Comparison of ENCODE assay signal across 21 cellular contexts in the genomic region with DNA sequence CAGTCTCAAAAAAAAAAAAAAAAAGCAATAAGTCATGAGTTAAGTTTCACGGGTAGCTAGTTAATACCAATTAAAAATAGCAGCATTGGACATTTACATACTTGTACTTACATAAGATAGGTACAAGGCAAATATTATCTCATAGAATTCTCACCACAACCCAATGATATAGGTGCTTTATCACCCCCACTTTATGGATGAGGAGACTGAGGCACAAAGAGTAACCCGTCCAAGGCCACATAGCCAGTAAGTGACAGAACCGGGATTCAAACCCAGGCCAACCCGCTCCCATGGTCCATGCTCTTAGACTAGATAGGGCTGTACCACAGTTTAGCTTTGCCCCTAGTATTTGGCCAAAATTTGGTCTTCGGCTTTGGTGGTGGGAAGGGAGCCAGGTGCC.
DNase-seq lines count a peak whose midpoint lies in the region; ATAC-seq, FAIRE-seq and TF ChIP-seq lines count a peak whose summit lies in the region.
"Had no signal": no experiment of that assay in that cellular context is flagged by ENCODE, and none has a peak within 500 bp of the region (broad histone marks: within the 10 kb centered on the region; RNA-seq: fewer than 3 reads in every experiment).

No MANE protein-coding gene starts in this region.

- peaks cover 49% of the 10 kb centered on the region for H3F3A ChIP-seq in PC-9 (ENCODE audit: insufficient read depth, low read depth)

- no TSS peak for BruUV-seq in HCT116 (replicated peaks; lab: Mats Ljungman, UMichigan)
- no TSS peak for BruUV-seq in PC-9 (replicated peaks; lab: Mats Ljungman, UMichigan)

- H3K4me1 ChIP-seq in HCT116 (ENCODE audit: control insufficient read depth in 1 of 2, insufficient read depth in 2 of 2, low read length in 2 of 2), result peaks cover 68 to 84% of the 10 kb centered on the region in 2 experiments
- H3K4me1 ChIP-seq in PC-9 (replicated peaks; ENCODE audit: insufficient read depth), result peaks cover 50% of the 10 kb centered on the region
- peaks cover 2 to 3% of the 10 kb centered on the region in 2 donors for H3K4me1 ChIP-seq in kidney (ENCODE audit: control insufficient read depth in 1 of 2, insufficient read depth in 1 of 2, low read depth in 1 of 2, low read length in 2 of 2)
- peaks cover 10% of the 10 kb centered on the region for H3K4me1 ChIP-seq in osteoblast (ENCODE audit: insufficient read depth, low read length)
- H3K4me1 ChIP-seq: BE2C, HAP-1 had no signal

- intact Hi-C loops in HCT116 (cut with micrococcal nuclease) (no loop called here), PC-9 (cut with micrococcal nuclease; ENCODE audit: unreplicated experiment) (no loop called here), kidney (cut with DNase I) (no loop called here)

- POLR2A ChIA-PET in HCT116 (lab: Charles Lee) (interaction anchor here (0.9 to 1.9 kb wide), 9 partner anchors 9 to 162 kb away, joined by 3 to 7 read pairs (median 4); no protein-coding TSS in a partner anchor), PC-9 (lab: Charles Lee; ENCODE audit: unreplicated experiment) (no interaction called here)

- H3K36me3 ChIP-seq in HCT116 (ENCODE audit: control insufficient read depth in 1 of 2, insufficient read depth in 2 of 2, low read length in 2 of 2) (no peaks in the 10 kb centered on the region), PC-9 (ENCODE audit: low read depth) (no peaks in the 10 kb centered on the region), kidney (ENCODE audit: control insufficient read depth in 1 of 2, insufficient read depth in 2 of 2, low read length in 2 of 2) (no peaks in the 10 kb centered on the region), osteoblast (ENCODE audit: insufficient read depth, low read length) (no peaks in the 10 kb centered on the region)
- H3K36me3 ChIP-seq: BE2C, HAP-1 had no signal

- H4K20me1 ChIP-seq in HCT116 (ENCODE audit: insufficient read depth) (no peaks in the 10 kb centered on the region), PC-9 (ENCODE audit: insufficient read depth) (no peaks in the 10 kb centered on the region), osteoblast (ENCODE audit: insufficient read depth, low read length) (no peaks in the 10 kb centered on the region)

- H3K9ac ChIP-seq in HCT116 (ENCODE audit: low read length), result no peak overlapping the region
- H3K9ac ChIP-seq in kidney (ENCODE audit: low read length in 2 of 2), result no peak overlapping the region
- H3K9ac ChIP-seq: GM23248 had no signal

- RAD21 ChIA-PET in HCT116 (lab: Charles Lee; ENCODE audit: low non-redundant PET in 1 of 2, low total read pairs in 2 of 2, uncharacterized antibody in 2 of 2, unreplicated experiment in 2 of 2), result interaction anchor here in 1 of 2 experiments (0.7 kb wide), 1 partner anchor 19 kb away, joined by 3 read pairs; no protein-coding TSS in a partner anchor

- H3K9me3 ChIP-seq in HCT116 (ENCODE audit: control insufficient read depth in 1 of 2, insufficient read depth in 1 of 2, low read depth in 1 of 2, low read length in 2 of 2), result no peaks in the 10 kb centered on the region
- no peaks in the 10 kb centered on the region for H3K9me3 ChIP-seq in PC-9 (ENCODE audit: insufficient read depth, low read depth)
- H3K9me3 ChIP-seq in kidney (ENCODE audit: control insufficient read depth in 1 of 2, low read length in 2 of 2), result no peaks in the 10 kb centered on the region
- no peaks in the 10 kb centered on the region for H3K9me3 ChIP-seq in osteoblast (ENCODE audit: low read depth, low read length)
- H3K9me3 ChIP-seq: BE2C, HAP-1 had no signal

- DNase-seq in HCT116 (ENCODE audit: low read depth, low spot score) (no peak), PC-9 (no peak), kidney (peak; percentile 5), osteoblast (ENCODE audit: insufficient read length, low spot score, missing footprints) (peak; percentile 66), NCI-H128 (lab: John Stamatoyannopoulos, UW; ENCODE audit: unreplicated experiment) (no peak), DMS53 (lab: John Stamatoyannopoulos, UW) (no peak), KG1 (lab: John Stamatoyannopoulos, UW) (no peak)
- DNase-seq in stimulated activated CD4-positive, alpha-beta T cell treated with anti-CD3 and anti-CD28 coated beads, Interleukin-2, amount 100 ng/mL, for 48 hours, result no peak
- DNase-seq: ACHN; BE2C; C1 segment of cervical spinal cord; CD4-positive, CD25-positive, alpha-beta regulatory T cell; CD8-positive, alpha-beta memory T cell; COR-L47; DMS79; GDM1; GM23248 had no signal

- no peak for ATAC-seq in HCT116

- no peak for TF ChIP-seq CTCF in HCT116 (IDR thresholded peaks at IDR 0.05 in 2 of 3, conservative IDR thresholded peaks at IDR 0.05 in 1 of 3; ENCODE audit: borderline replicate concordance in 1 of 3, insufficient read depth in 1 of 3, low read depth in 2 of 3, low read length in 2 of 3)
- TF ChIP-seq CTCF in PC-9 (conservative IDR thresholded peaks at IDR 0.05), result no peak
- TF ChIP-seq CTCF in kidney (IDR thresholded peaks at IDR 0.05; ENCODE audit: borderline replicate concordance, extremely low read depth, insufficient read depth), result no peak
- TF ChIP-seq CTCF in osteoblast (IDR thresholded peaks at IDR 0.05; ENCODE audit: extremely low read depth, low read depth, low read length), result no peak

- H2AFZ ChIP-seq in HCT116 (ENCODE audit: low read depth, low read length, poor library complexity, severe bottlenecking) (no peak overlapping the region), PC-9 (no peak overlapping the region), osteoblast (ENCODE audit: low read length) (no peak overlapping the region)
- H2AFZ ChIP-seq: GM23248 had no signal

- H3K27me3 ChIP-seq in HCT116 (ENCODE audit: insufficient read depth, low read length) (no peaks in the 10 kb centered on the region), PC-9 (ENCODE audit: insufficient read depth, low read depth) (no peaks in the 10 kb centered on the region), osteoblast (ENCODE audit: insufficient read depth, low read length) (no peaks in the 10 kb centered on the region)
- H3K27me3 ChIP-seq: BE2C had no signal

- TF ChIP-seq POLR2A in HCT116 (IDR thresholded peaks at IDR 0.05; ENCODE audit: borderline replicate concordance, extremely low read depth, insufficient read depth, insufficient read length), result no peak

- no peaks in the 10 kb centered on the region for H3K9me2 ChIP-seq in HCT116 (ENCODE audit: insufficient read depth)
- H3K9me2 ChIP-seq in PC-9 (ENCODE audit: insufficient read depth), result no peaks in the 10 kb centered on the region

- H3K4me3 ChIP-seq in HCT116 (replicated peaks in 1 of 2; ENCODE audit: low read depth in 1 of 2, low read length in 2 of 2) (no peak overlapping the region), PC-9 (no peak overlapping the region), kidney (ENCODE audit: low read length in 2 of 2) (no peak overlapping the region), osteoblast (ENCODE audit: insufficient read depth, low read length) (no peak overlapping the region)
- H3K4me3 ChIP-seq: GM23248, HAP-1 had no signal

- no peak overlapping the region for H3K4me2 ChIP-seq in HCT116 (ENCODE audit: low read length)
- no peak overlapping the region for H3K4me2 ChIP-seq in PC-9
- H3K4me2 ChIP-seq in osteoblast (ENCODE audit: insufficient read depth, low read length), result no peak overlapping the region

- no peak for TF ChIP-seq RAD21 in HCT116 (IDR thresholded peaks at IDR 0.05; ENCODE audit: low read depth)

- CTCF ChIA-PET in HCT116 (lab: Charles Lee), result no interaction called here
- CTCF ChIA-PET in PC-9 (lab: Charles Lee), result interaction anchor here (0.6 kb wide), 1 partner anchor 109 kb away, joined by 10 read pairs; no protein-coding TSS in a partner anchor

- peak overlapping the region; percentile 97; the same call in 1 of the 2 replicates for H3K27ac ChIP-seq in HCT116 (ENCODE audit: low read depth, low read length)
- H3K27ac ChIP-seq in PC-9, result peak overlapping the region; percentile 100
- H3K27ac ChIP-seq in kidney (ENCODE audit: low read depth in 2 of 2, low read length in 2 of 2), result no peak overlapping the region
- H3K27ac ChIP-seq in osteoblast (ENCODE audit: low read depth, low read length), result no peak overlapping the region
- H3K27ac ChIP-seq: GM23248 had no signal

- H3K79me2 ChIP-seq in HCT116 (ENCODE audit: insufficient read depth, low read length) (no peaks in the 10 kb centered on the region), PC-9 (ENCODE audit: low read depth) (no peaks in the 10 kb centered on the region), osteoblast (ENCODE audit: insufficient read depth, low read length) (no peaks in the 10 kb centered on the region)

- FAIRE-seq in kidney (lab: Jason Lieb, UNC), result no peak
- FAIRE-seq: D721Med, GM12892, GM18507 had no signal

TF ChIP-seq in HCT116, 20 proteins besides CTCF, POLR2A, EP300 and RAD21 (continues in another document):
- TF ChIP-seq POLR2AphosphoS5 (IDR thresholded peaks at IDR 0.05; ENCODE audit: low read depth, low read length) (no peak), SIN3A (IDR thresholded peaks at IDR 0.05; ENCODE audit: low read depth) (no peak), YY1 (IDR thresholded peaks at IDR 0.05; ENCODE audit: extremely low read depth, insufficient replicate concordance, low read depth, low read length) (no peak), ZFX (IDR thresholded peaks at IDR 0.05) (no peak), SP1 (IDR thresholded peaks at IDR 0.05; ENCODE audit: low read depth) (no peak), JUND (IDR thresholded peaks at IDR 0.05) (no peak), REST (IDR thresholded peaks at IDR 0.05; ENCODE audit: low read depth) (no peak), SRF (IDR thresholded peaks at IDR 0.05; ENCODE audit: low read depth) (no peak)

Comparison
In these comparisons a context has a peak if more than half of its experiments do, and no peak if none do; other contexts are left out.
1. DNase-seq: peak in kidney (single experiment) and osteoblast (single experiment); none in HCT116 (single experiment), PC-9 (0 of 2), NCI-H128 (single experiment), DMS53 (single experiment), KG1 (single experiment) and stimulated activated CD4-positive, alpha-beta T cell treated with anti-CD3 and anti-CD28 coated beads, Interleukin-2, amount 100 ng/mL, for 48 hours (0 of 2).
2. H3K27ac ChIP-seq: peak in HCT116 (single experiment) and PC-9 (single experiment); none in kidney (0 of 2) and osteoblast (single experiment).